In genomic region chr14:73721101-73721821, GRCh38 we compare ENCODE assay signal across 13 cellular contexts. TPM values are rescaled to one million over a fixed set of nuclear protein-coding genes. Genes with fewer than 3 reads are reported as not detected.
A peak's percentile ranks its signal among the peaks of the same experiment; 100 is the strongest.
DNase-seq lines count a peak whose midpoint lies in the region; ATAC-seq and TF ChIP-seq lines count a peak whose summit lies in the region.
"Had no signal": no experiment of that assay in that cellular context is flagged by ENCODE, and none has a peak within 500 bp of the region (broad histone marks: within the 10 kb centered on the region; RNA-seq: fewer than 3 reads in every experiment).

No MANE protein-coding gene starts in this region.

- H3K27me3 Mint-ChIP-seq in natural killer cell (ENCODE audit: low read depth in 2 of 2), result no peaks in the 10 kb centered on the region
- no peaks in the 10 kb centered on the region for H3K27me3 Mint-ChIP-seq in natural killer cell treated with Interleukin-12 subunit alpha and Interleukin-12 subunit beta and Interleukin-15 and Interleukin-18, amount 100 ng/mL, for 72 hours
- H3K27me3 Mint-ChIP-seq in brain, result peaks cover 3% of the 10 kb centered on the region
- no peaks in the 10 kb centered on the region for H3K27me3 Mint-ChIP-seq in nephron progenitor cell (ENCODE audit: low read depth, poor library complexity)

- H3K9me3 ChIP-seq in A673 (ENCODE audit: low read depth, low read length, poor library complexity, severe bottlenecking), result no peaks in the 10 kb centered on the region
- H3K9me3 ChIP-seq: neutrophil had no signal

- no peaks in the 10 kb centered on the region for H3K4me1 Mint-ChIP-seq in natural killer cell
- H3K4me1 Mint-ChIP-seq in natural killer cell treated with Interleukin-12 subunit alpha and Interleukin-12 subunit beta and Interleukin-15 and Interleukin-18, amount 100 ng/mL, for 72 hours (ENCODE audit: low read depth in 2 of 2), result peaks cover 0 to 8% of the 10 kb centered on the region in 2 donors
- peaks cover 61% of the 10 kb centered on the region for H3K4me1 Mint-ChIP-seq in brain
- H3K4me1 Mint-ChIP-seq in nephron progenitor cell, result peaks cover 56% of the 10 kb centered on the region

- peak overlapping the region; percentile 59 to 68 for H3K27ac Mint-ChIP-seq in natural killer cell
- H3K27ac Mint-ChIP-seq in natural killer cell treated with Interleukin-12 subunit alpha and Interleukin-12 subunit beta and Interleukin-15 and Interleukin-18, amount 100 ng/mL, for 72 hours, result no peak overlapping the region
- peak overlapping the region in 3 of 5 experiments; percentile 59 to 77 (median 65) for H3K27ac Mint-ChIP-seq in brain
- peak overlapping the region; percentile 26 for H3K27ac Mint-ChIP-seq in nephron progenitor cell

- H3K27me3 ChIP-seq in A673 (replicated peaks; ENCODE audit: insufficient read depth, low read depth, low read length, poor library complexity), result no peaks in the 10 kb centered on the region
- H3K27me3 ChIP-seq: neutrophil had no signal

- no peaks in the 10 kb centered on the region for H3K9me3 Mint-ChIP-seq in natural killer cell
- H3K9me3 Mint-ChIP-seq in natural killer cell treated with Interleukin-12 subunit alpha and Interleukin-12 subunit beta and Interleukin-15 and Interleukin-18, amount 100 ng/mL, for 72 hours, result no peaks in the 10 kb centered on the region
- peaks cover 0 to 1% (median 0%) of the 10 kb centered on the region in 5 experiments for H3K9me3 Mint-ChIP-seq in brain
- no peaks in the 10 kb centered on the region for H3K9me3 Mint-ChIP-seq in nephron progenitor cell

- no peak overlapping the region for H3K4me3 Mint-ChIP-seq in natural killer cell
- no peak overlapping the region for H3K4me3 Mint-ChIP-seq in natural killer cell treated with Interleukin-12 subunit alpha and Interleukin-12 subunit beta and Interleukin-15 and Interleukin-18, amount 100 ng/mL, for 72 hours
- no peak overlapping the region for H3K4me3 Mint-ChIP-seq in brain
- no peak overlapping the region for H3K4me3 Mint-ChIP-seq in nephron progenitor cell

- intact Hi-C loops in natural killer cell (cut with micrococcal nuclease) (no loop called here), A673 (cut with micrococcal nuclease; ENCODE audit: unreplicated experiment) (no loop called here)

- CTCF ChIA-PET in A673 (lab: Charles Lee), result no interaction called here

- ATAC-seq in natural killer cell, result no peak
- ATAC-seq in natural killer cell treated with Interleukin-12 subunit alpha and Interleukin-12 subunit beta and Interleukin-15 and Interleukin-18, amount 100 ng/mL, for 72 hours, result no peak

- no peak for TF ChIP-seq CTCF in natural killer cell (IDR thresholded peaks at IDR 0.05)
- no peak for TF ChIP-seq CTCF in brain (conservative IDR thresholded peaks at IDR 0.05)
- TF ChIP-seq CTCF in nephron progenitor cell (IDR thresholded peaks at IDR 0.05), result no peak
- TF ChIP-seq CTCF in A673 (conservative IDR thresholded peaks at IDR 0.05; ENCODE audit: low read depth, low read length), result no peak

- no TSS peak for BruUV-seq in A673 (replicated peaks; lab: Mats Ljungman, UMichigan)

- DNase-seq in natural killer cell, result no peak
- no peak for DNase-seq in natural killer cell treated with Interleukin-12 subunit alpha and Interleukin-12 subunit beta and Interleukin-15 and Interleukin-18, amount 100 ng/mL, for 72 hours (ENCODE audit: low spot score)
- no peak for DNase-seq in nephron progenitor cell
- DNase-seq in stimulated activated CD4-positive, alpha-beta T cell treated with anti-CD3 and anti-CD28 coated beads, Interleukin-4, amount 100 ng/mL, for 1 hour, result no peak
- DNase-seq in medulla oblongata (ENCODE audit: extremely low spot score), result no peak
- no peak for DNase-seq in A673 (ENCODE audit: low spot score)
- DNase-seq in DMS53 treated with DMSO at 0.1 percent for 48 hours (lab: John Stamatoyannopoulos, UW; ENCODE audit: unreplicated experiment), result no peak
- DNase-seq: NCI-H2107 had no signal

- POLR2A ChIA-PET in A673 (lab: Charles Lee; ENCODE audit: low non-redundant PET), result no interaction called here

- H3K36me3 ChIP-seq in A673 (ENCODE audit: insufficient read depth, low read length, poor library complexity, severe bottlenecking), result peaks cover 72% of the 10 kb centered on the region

- peaks cover 10% of the 10 kb centered on the region for H3K36me3 Mint-ChIP-seq in natural killer cell
- H3K36me3 Mint-ChIP-seq in natural killer cell treated with Interleukin-12 subunit alpha and Interleukin-12 subunit beta and Interleukin-15 and Interleukin-18, amount 100 ng/mL, for 72 hours, result peaks cover 18% of the 10 kb centered on the region
- H3K36me3 Mint-ChIP-seq in brain, result peaks cover 58% of the 10 kb centered on the region
- H3K36me3 Mint-ChIP-seq in nephron progenitor cell (ENCODE audit: low read depth), result peaks cover 36% of the 10 kb centered on the region

- H3K4me1 ChIP-seq in A673 (ENCODE audit: insufficient read depth, low read length, poor library complexity, severe bottlenecking), result peaks cover 28% of the 10 kb centered on the region

- no peak overlapping the region for H3K27ac ChIP-seq in A673 (ENCODE audit: low read depth, low read length, poor library complexity, severe bottlenecking)
- H3K27ac ChIP-seq: neutrophil, SK-N-MC, VCaP had no signal

- H3K4me3 ChIP-seq in A673 (ENCODE audit: low read depth, low read length, poor library complexity, severe bottlenecking), result no peak overlapping the region
- H3K4me3 ChIP-seq: SK-N-MC, smooth muscle cell had no signal

RNA-seq across cellular contexts. Expression of gene PNMA1, which starts 7.1 kb away (rescaled TPM):
- total RNA-seq in natural killer cell (10 to 100 TPM; 26.0 to 32.3 (median 28.9) TPM), A673 (2021) (48.8 and 51.4 TPM in 2 replicates)
- total RNA-seq in natural killer cell treated with Interleukin-12 subunit alpha and Interleukin-12 subunit beta and Interleukin-15 and Interleukin-18, amount 100 ng/mL, for 72 hours, result 10 to 100 TPM; 18.9 to 32.2 TPM
- polyA plus RNA-seq in brain (ENCODE audit: insufficient read depth, low read depth, low replicate concordance), result 135 TPM

Comparison
In these comparisons a context has a peak if more than half of its experiments do, and no peak if none do; other contexts are left out.
1. H3K27ac Mint-ChIP-seq: peak in natural killer cell (2 of 2), brain (3 of 5) and nephron progenitor cell (single experiment); none in natural killer cell treated with Interleukin-12 subunit alpha and Interleukin-12 subunit beta and Interleukin-15 and Interleukin-18, amount 100 ng/mL, for 72 hours (0 of 2).